Comparison of ENCODE assay signal across 22 cellular contexts in genomic region chr1:156543066-156543465, GRCh38. TPM values are rescaled to one million over a fixed set of nuclear protein-coding genes. Genes with fewer than 3 reads are reported as not detected.
"Had no signal": no experiment of that assay in that cellular context is flagged by ENCODE, and none has a peak within 500 bp of the region (broad histone marks: within the 10 kb centered on the region; RNA-seq: fewer than 3 reads in every experiment).

No MANE protein-coding gene starts in this region.

- H3K27me3 ChIP-seq: adrenal gland, cardiac muscle cell, dorsolateral prefrontal cortex, transverse colon had no signal

- ATAC-seq: esophagus mucosa; left lobe of liver; mucosa of descending colon; naive thymus-derived CD8-positive, alpha-beta T cell; right cardiac atrium had no signal

- H3K36me3 ChIP-seq: adrenal gland, cardiac muscle cell, prostate gland, transverse colon had no signal

- H3K9me3 ChIP-seq: adrenal gland, mucosa of descending colon, prostate gland, transverse colon had no signal

- H3K9me3 Mint-ChIP-seq: activated naive CD4-positive, alpha-beta T cell treated with anti-CD3 and anti-CD28 coated beads, Interleukin-2, amount 10 ng/mL, durations not matched to agents 7 days and 5 days; naive thymus-derived CD8-positive, alpha-beta T cell had no signal

- H3K27ac Mint-ChIP-seq: activated naive CD4-positive, alpha-beta T cell treated with anti-CD3 and anti-CD28 coated beads, Interleukin-2, amount 10 ng/mL, durations not matched to agents 7 days and 5 days had no signal

- H3K27ac ChIP-seq: adrenal gland, cardiac muscle cell, prostate gland, skin epidermis, transverse colon had no signal

- H3K27me3 Mint-ChIP-seq: activated naive CD4-positive, alpha-beta T cell treated with anti-CD3 and anti-CD28 coated beads, Interleukin-2, amount 10 ng/mL, durations not matched to agents 7 days and 5 days; naive thymus-derived CD8-positive, alpha-beta T cell had no signal

- DNase-seq: activated CD4-positive, CD25-positive, alpha-beta regulatory T cell treated with anti-CD3 and anti-CD28 coated beads, Interleukin-2, amount 50 U/mL, for 72 hours; activated naive CD4-positive, alpha-beta T cell treated with anti-CD3 and anti-CD28 coated beads, Interleukin-2, amount 10 ng/mL, durations not matched to agents 7 days and 5 days; activated T-cell treated with anti-CD3 and anti-CD28 coated beads for 4 hours; adrenal gland; dorsolateral prefrontal cortex; mammary epithelial cell; mucosa of descending colon; naive thymus-derived CD8-positive, alpha-beta T cell; nucleus accumbens; right cardiac atrium; stimulated activated CD4-positive, alpha-beta T cell treated with anti-CD3 and anti-CD28 coated beads, Interleukin-15, amount 100 ng/mL, for 24 hours; stimulated activated CD4-positive, alpha-beta T cell treated with anti-CD3 and anti-CD28 coated beads, Interleukin-4, amount 100 ng/mL, for 1 hour; stimulated activated naive CD4-positive, alpha-beta T cell treated with Interleukin-2 at 50 U/mL for 16 hours; substantia nigra; T-helper 1 cell; T1000; transverse colon had no signal

- H3K4me3 ChIP-seq: adrenal gland, cardiac muscle cell, dorsolateral prefrontal cortex, mucosa of descending colon, prostate gland, skin epidermis, transverse colon had no signal

- H3K4me3 Mint-ChIP-seq: activated naive CD4-positive, alpha-beta T cell treated with anti-CD3 and anti-CD28 coated beads, Interleukin-2, amount 10 ng/mL, durations not matched to agents 7 days and 5 days; naive thymus-derived CD8-positive, alpha-beta T cell had no signal

- H3K4me1 ChIP-seq: adrenal gland, prostate gland, transverse colon had no signal

- H3K36me3 Mint-ChIP-seq: naive thymus-derived CD8-positive, alpha-beta T cell had no signal

RNA-seq across cellular contexts. Expression of gene TTC24, which starts 36.5 kb away (rescaled TPM):
- total RNA-seq: adrenal gland, esophagus mucosa, left lobe of liver, mammary epithelial cell, prostate gland, right cardiac atrium, transverse colon had no signal
